17 cellular contexts compared by ENCODE assay signal in the genomic region with DNA sequence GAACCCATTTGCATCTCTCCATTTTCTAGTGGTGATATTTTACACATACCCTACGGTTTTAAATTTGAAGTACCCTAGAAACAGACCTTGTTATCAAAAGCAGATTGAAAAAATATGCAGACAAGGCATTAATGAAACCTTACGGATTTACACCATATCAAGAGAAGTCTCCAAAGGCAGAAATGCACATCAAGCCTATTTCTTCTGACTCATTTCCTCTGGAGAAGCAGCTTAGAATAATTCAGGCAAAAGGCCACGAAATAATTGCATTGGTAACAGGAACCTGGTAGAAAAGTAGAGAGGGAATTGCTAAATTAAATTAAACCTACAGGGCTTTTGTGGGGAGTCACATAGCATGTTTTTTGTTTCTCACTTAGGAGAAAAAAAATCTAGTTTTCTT. TPM values are rescaled to one million over a fixed set of nuclear protein-coding genes. Genes with fewer than 3 reads are reported as not detected.
DNase-seq lines count a peak whose midpoint lies in the region; ATAC-seq, FAIRE-seq and TF ChIP-seq lines count a peak whose summit lies in the region.
"Had no signal": no experiment of that assay in that cellular context is flagged by ENCODE, and none has a peak within 500 bp of the region (broad histone marks: within the 10 kb centered on the region; RNA-seq: fewer than 3 reads in every experiment).

No MANE protein-coding gene starts in this region.

- H3K9me3 ChIP-seq in osteoblast (ENCODE audit: low read depth, low read length), result no peaks in the 10 kb centered on the region
- H3K9me3 ChIP-seq: esophagus squamous epithelium, prostate gland, stomach had no signal

- ATAC-seq in GM18861 (IDR thresholded peaks at IDR 0.05; ENCODE audit: unreplicated experiment) (no peak), GM21529 (IDR thresholded peaks at IDR 0.05; ENCODE audit: unreplicated experiment) (no peak)

- H3K4me1 ChIP-seq in osteoblast (ENCODE audit: insufficient read depth, low read length), result peaks cover 27% of the 10 kb centered on the region
- H3K4me1 ChIP-seq: prostate gland, stomach had no signal

- H3K9me3 Mint-ChIP-seq in activated T-helper 1 cell treated with anti-CD3 and anti-CD28 coated beads, Interleukin-12 subunit alpha, Interleukin-12 subunit beta, Interleukin-2, Interleukin-4 antibody, amounts not matched to agents 30 ng/mL and 10 ng/mL and 1 ng/mL, durations not matched to agents 14 hours and 24 hours and 36 hours, result no peaks in the 10 kb centered on the region
- H3K9me3 Mint-ChIP-seq: activated naive CD4-positive, alpha-beta T cell treated with anti-CD3 and anti-CD28 coated beads for 36 hours; CD8-positive, alpha-beta memory T cell had no signal

- H3K27ac ChIP-seq in osteoblast (ENCODE audit: low read depth, low read length), result peak overlapping the region; percentile 74
- H3K27ac ChIP-seq: esophagus squamous epithelium, prostate gland, stomach had no signal

- H3K27me3 ChIP-seq in bronchial epithelial cell (ENCODE audit: control insufficient read depth, insufficient read depth, low read length), result no peaks in the 10 kb centered on the region
- H3K27me3 ChIP-seq in osteoblast (ENCODE audit: insufficient read depth, low read length), result no peaks in the 10 kb centered on the region
- H3K27me3 ChIP-seq: esophagus squamous epithelium, stomach had no signal

- DNase-seq in Daoy (ENCODE audit: low read depth), result peak; percentile 74
- DNase-seq in NOMO-1 treated with DMSO at 0.1 percent for 48 hours (lab: John Stamatoyannopoulos, UW; ENCODE audit: unreplicated experiment), result peak; percentile 69
- DNase-seq in bronchial epithelial cell (ENCODE audit: low read depth), result peak; percentile 76
- peak; percentile 47 for DNase-seq in osteoblast (ENCODE audit: insufficient read length, low spot score, missing footprints)
- DNase-seq in activated T-helper 1 cell treated with anti-CD3 and anti-CD28 coated beads, Interleukin-12 subunit alpha, Interleukin-12 subunit beta, Interleukin-2, Interleukin-4 antibody, amounts not matched to agents 30 ng/mL and 10 ng/mL and 1 ng/mL, durations not matched to agents 14 hours and 24 hours and 36 hours (ENCODE audit: low spot score), result no peak
- no peak for DNase-seq in HuH-7 (ENCODE audit: low spot score)
- DNase-seq: activated CD8-positive, alpha-beta memory T cell treated with anti-CD3 and anti-CD28 coated beads for 24 hours; CD8-positive, alpha-beta memory T cell; esophagus squamous epithelium; NCI-H2171 treated with DMSO at 0.1 percent for 48 hours; stimulated activated CD4-positive, alpha-beta T cell treated with anti-CD3 and anti-CD28 coated beads, Interleukin-4, amount 100 ng/mL, for 4 hours; stomach had no signal

- FAIRE-seq in bronchial epithelial cell (lab: Jason Lieb, UNC), result no peak
- FAIRE-seq: islet of Langerhans had no signal

- no peak overlapping the region for H3K4me3 Mint-ChIP-seq in activated T-helper 1 cell treated with anti-CD3 and anti-CD28 coated beads, Interleukin-12 subunit alpha, Interleukin-12 subunit beta, Interleukin-2, Interleukin-4 antibody, amounts not matched to agents 30 ng/mL and 10 ng/mL and 1 ng/mL, durations not matched to agents 14 hours and 24 hours and 36 hours
- H3K4me3 Mint-ChIP-seq: activated naive CD4-positive, alpha-beta T cell treated with anti-CD3 and anti-CD28 coated beads for 36 hours had no signal

- H3K36me3 Mint-ChIP-seq in activated T-helper 1 cell treated with anti-CD3 and anti-CD28 coated beads, Interleukin-12 subunit alpha, Interleukin-12 subunit beta, Interleukin-2, Interleukin-4 antibody, amounts not matched to agents 30 ng/mL and 10 ng/mL and 1 ng/mL, durations not matched to agents 14 hours and 24 hours and 36 hours (ENCODE audit: low read depth), result peaks cover 3% of the 10 kb centered on the region

- no peak overlapping the region for H3K27ac Mint-ChIP-seq in activated T-helper 1 cell treated with anti-CD3 and anti-CD28 coated beads, Interleukin-12 subunit alpha, Interleukin-12 subunit beta, Interleukin-2, Interleukin-4 antibody, amounts not matched to agents 30 ng/mL and 10 ng/mL and 1 ng/mL, durations not matched to agents 14 hours and 24 hours and 36 hours
- H3K27ac Mint-ChIP-seq: activated naive CD4-positive, alpha-beta T cell treated with anti-CD3 and anti-CD28 coated beads for 36 hours; CD8-positive, alpha-beta memory T cell had no signal

- H4K20me1 ChIP-seq in osteoblast (ENCODE audit: insufficient read depth, low read length), result no peaks in the 10 kb centered on the region

- no peaks in the 10 kb centered on the region for H3K79me2 ChIP-seq in osteoblast (ENCODE audit: insufficient read depth, low read length)

- intact Hi-C loops in activated T-helper 1 cell treated with anti-CD3 and anti-CD28 coated beads, Interleukin-12 subunit alpha, Interleukin-12 subunit beta, Interleukin-2, Interleukin-4 antibody, amounts not matched to agents 30 ng/mL and 10 ng/mL and 1 ng/mL, durations not matched to agents 14 hours and 24 hours and 36 hours (cut with micrococcal nuclease), result no loop called here

- H3K36me3 ChIP-seq in bronchial epithelial cell (ENCODE audit: control insufficient read depth, insufficient read depth, low read length) (no peaks in the 10 kb centered on the region), osteoblast (ENCODE audit: insufficient read depth, low read length) (no peaks in the 10 kb centered on the region)
- H3K36me3 ChIP-seq: prostate gland had no signal

- peak overlapping the region; percentile 66 for H3K4me2 ChIP-seq in osteoblast (ENCODE audit: insufficient read depth, low read length)

- peaks cover 5% of the 10 kb centered on the region for H3K4me1 Mint-ChIP-seq in activated T-helper 1 cell treated with anti-CD3 and anti-CD28 coated beads, Interleukin-12 subunit alpha, Interleukin-12 subunit beta, Interleukin-2, Interleukin-4 antibody, amounts not matched to agents 30 ng/mL and 10 ng/mL and 1 ng/mL, durations not matched to agents 14 hours and 24 hours and 36 hours (ENCODE audit: low read depth)
- H3K4me1 Mint-ChIP-seq: CD8-positive, alpha-beta memory T cell had no signal

- peaks cover 4% of the 10 kb centered on the region for H3K27me3 Mint-ChIP-seq in activated T-helper 1 cell treated with anti-CD3 and anti-CD28 coated beads, Interleukin-12 subunit alpha, Interleukin-12 subunit beta, Interleukin-2, Interleukin-4 antibody, amounts not matched to agents 30 ng/mL and 10 ng/mL and 1 ng/mL, durations not matched to agents 14 hours and 24 hours and 36 hours (ENCODE audit: insufficient read depth)

- no peak overlapping the region for H2AFZ ChIP-seq in osteoblast (ENCODE audit: low read length)

- H3K4me3 ChIP-seq in bronchial epithelial cell (ENCODE audit: low read depth, low read length) (no peak overlapping the region), osteoblast (ENCODE audit: insufficient read depth, low read length) (peak overlapping the region; percentile 21)
- H3K4me3 ChIP-seq: esophagus squamous epithelium, prostate gland, stomach had no signal

- no peak for TF ChIP-seq CTCF in bronchial epithelial cell (IDR thresholded peaks at IDR 0.05; ENCODE audit: insufficient read depth, low read length, severe bottlenecking)
- no peak for TF ChIP-seq CTCF in osteoblast (IDR thresholded peaks at IDR 0.05; ENCODE audit: extremely low read depth, low read depth, low read length)

RNA-seq across cellular contexts. Expression of a gene that starts 34.7 kb away (rescaled TPM):
- total RNA-seq in Daoy (2014; rRNA removed; shearing (Covaris generic)), result 7.4 and 12.1 TPM in 2 replicates
- total RNA-seq in bronchial epithelial cell (6.7 and 9.0 TPM in 2 replicates), osteoblast (5.4 and 6.8 TPM in 2 replicates)
- total RNA-seq in activated T-helper 1 cell treated with anti-CD3 and anti-CD28 coated beads, Interleukin-12 subunit alpha, Interleukin-12 subunit beta, Interleukin-2, Interleukin-4 antibody, amounts not matched to agents 30 ng/mL and 10 ng/mL and 1 ng/mL, durations not matched to agents 14 hours and 24 hours and 36 hours, result 12.7 and 14.9 TPM in 2 replicates

Comparison
In these comparisons a context has a peak if more than half of its experiments do, and no peak if none do; other contexts are left out.
1. DNase-seq: peak in Daoy (single experiment), NOMO-1 treated with DMSO at 0.1 percent for 48 hours (single experiment), bronchial epithelial cell (single experiment) and osteoblast (single experiment); none in activated T-helper 1 cell treated with anti-CD3 and anti-CD28 coated beads, Interleukin-12 subunit alpha, Interleukin-12 subunit beta, Interleukin-2, Interleukin-4 antibody, amounts not matched to agents 30 ng/mL and 10 ng/mL and 1 ng/mL, durations not matched to agents 14 hours and 24 hours and 36 hours (single experiment) and HuH-7 (single experiment).